ENCODE assay signal across 29 cellular contexts in the genomic region with DNA sequence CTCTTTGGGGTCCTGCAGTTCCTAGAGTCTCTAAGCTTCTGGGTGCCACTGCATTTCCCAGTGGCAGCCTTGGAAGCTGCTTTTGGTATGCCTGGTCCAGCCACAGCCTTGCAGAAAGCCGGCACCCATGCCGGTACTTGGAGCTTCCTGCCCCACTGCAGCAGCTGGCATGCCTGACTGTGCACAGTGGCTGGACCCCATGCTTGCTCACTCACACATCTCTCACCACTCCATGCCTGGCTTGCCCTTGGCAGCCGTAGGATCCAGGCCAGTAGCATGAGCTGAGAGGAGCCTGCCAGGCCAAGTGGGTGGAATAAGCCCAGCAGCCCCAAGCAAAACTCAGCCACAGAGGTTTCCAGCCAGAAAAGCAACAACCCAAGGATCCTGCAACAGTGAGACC.
"Had no signal": no experiment of that assay in that cellular context is flagged by ENCODE, and none has a peak within 500 bp of the region (broad histone marks: within the 10 kb centered on the region; RNA-seq: fewer than 3 reads in every experiment).

No MANE protein-coding gene starts in this region.

- H3K4me1 Mint-ChIP-seq: activated B cell treated with CpG ODN at 0.5 μM for 24 hours; activated CD4-positive, alpha-beta memory T cell treated with anti-CD3 and anti-CD28 coated beads, Interleukin-2, amount 10 ng/mL, durations not matched to agents 7 days and 5 days; activated CD8-positive, alpha-beta memory T cell treated with anti-CD3 and anti-CD28 coated beads, Interleukin-2, amount 10 ng/mL, durations not matched to agents 7 days and 5 days; activated naive CD4-positive, alpha-beta T cell treated with anti-CD3 and anti-CD28 coated beads, Interleukin-2, amount 10 ng/mL, durations not matched to agents 7 days and 5 days; activated naive CD8-positive, alpha-beta T cell treated with anti-CD3 and anti-CD28 coated beads, Interleukin-2, amount 50 U/mL, for 24 hours; brain had no signal

- FAIRE-seq: bronchial epithelial cell had no signal

- H3K4me3 Mint-ChIP-seq: activated B cell treated with CpG ODN at 0.5 μM for 24 hours; activated CD4-positive, alpha-beta memory T cell treated with anti-CD3 and anti-CD28 coated beads, Interleukin-2, amount 10 ng/mL, durations not matched to agents 7 days and 5 days; activated CD8-positive, alpha-beta memory T cell treated with anti-CD3 and anti-CD28 coated beads, Interleukin-2, amount 10 ng/mL, durations not matched to agents 7 days and 5 days; activated naive CD4-positive, alpha-beta T cell treated with anti-CD3 and anti-CD28 coated beads, Interleukin-2, amount 10 ng/mL, durations not matched to agents 7 days and 5 days; activated naive CD8-positive, alpha-beta T cell; activated naive CD8-positive, alpha-beta T cell treated with anti-CD3 and anti-CD28 coated beads, Interleukin-2, amount 50 U/mL, for 24 hours; brain had no signal

- H3K27ac ChIP-seq: KMS-11, VCaP had no signal

- DNase-seq: activated B cell treated with CpG ODN at 0.5 μM for 24 hours; activated CD4-positive, alpha-beta memory T cell treated with anti-CD3 and anti-CD28 coated beads, Interleukin-2, amount 10 ng/mL, durations not matched to agents 7 days and 5 days; activated CD4-positive, alpha-beta T cell treated with anti-CD3 and anti-CD28 coated beads for 4 hours; activated CD4-positive, alpha-beta T cell treated with anti-CD3 and anti-CD28 coated beads, Interleukin-2, amount 50 U/mL, for 1 hour; activated CD4-positive, CD25-positive, alpha-beta regulatory T cell treated with anti-CD3 and anti-CD28 coated beads, Interleukin-2, amount 50 U/mL, for 72 hours; activated CD8-positive, alpha-beta memory T cell treated with anti-CD3 and anti-CD28 coated beads for 24 hours; activated CD8-positive, alpha-beta memory T cell treated with anti-CD3 and anti-CD28 coated beads, Interleukin-2, amount 10 ng/mL, durations not matched to agents 7 days and 5 days; activated CD8-positive, alpha-beta memory T cell treated with anti-CD3 and anti-CD28 coated beads, Interleukin-2, amount 50 U/mL, for 48 hours; activated effector memory CD4-positive, alpha-beta T cell treated with Interleukin-2 at 50 U/mL for 16 hours; activated naive CD4-positive, alpha-beta T cell treated with anti-CD3 and anti-CD28 coated beads, Interleukin-2, amount 10 ng/mL, durations not matched to agents 7 days and 5 days; activated naive CD8-positive, alpha-beta T cell treated with anti-CD3 and anti-CD28 coated beads, Interleukin-2, amount 50 U/mL, for 24 hours; activated T-cell treated with anti-CD3 and anti-CD28 coated beads, Interleukin-2, amount 50 U/mL, for 48 hours; anterior cingulate cortex; NCI-H1105 treated with DMSO at 0.1 percent for 48 hours; NCI-H1436; NCI-H1694; NCI-H1930; NCI-H345; NCI-H524 treated with DMSO at 0.1 percent for 48 hours; SW 1271; T-helper 1 cell; T-helper 2 cell; T-helper 9 cell had no signal

- ATAC-seq: activated CD8-positive, alpha-beta memory T cell treated with anti-CD3 and anti-CD28 coated beads, Interleukin-2, amount 10 ng/mL, durations not matched to agents 7 days and 5 days; activated naive CD8-positive, alpha-beta T cell treated with anti-CD3 and anti-CD28 coated beads, Interleukin-2, amount 50 U/mL, for 24 hours; Panc1 had no signal

- H3K27ac Mint-ChIP-seq: activated B cell treated with CpG ODN at 0.5 μM for 24 hours; activated CD4-positive, alpha-beta memory T cell treated with anti-CD3 and anti-CD28 coated beads, Interleukin-2, amount 10 ng/mL, durations not matched to agents 7 days and 5 days; activated CD8-positive, alpha-beta memory T cell treated with anti-CD3 and anti-CD28 coated beads, Interleukin-2, amount 10 ng/mL, durations not matched to agents 7 days and 5 days; activated naive CD4-positive, alpha-beta T cell treated with anti-CD3 and anti-CD28 coated beads, Interleukin-2, amount 10 ng/mL, durations not matched to agents 7 days and 5 days; activated naive CD8-positive, alpha-beta T cell; activated naive CD8-positive, alpha-beta T cell treated with anti-CD3 and anti-CD28 coated beads, Interleukin-2, amount 50 U/mL, for 24 hours; brain had no signal

- H3K4me2 ChIP-seq: KMS-11 had no signal

- H3K36me3 Mint-ChIP-seq: activated naive CD4-positive, alpha-beta T cell treated with anti-CD3 and anti-CD28 coated beads, Interleukin-2, amount 10 ng/mL, durations not matched to agents 7 days and 5 days; activated naive CD8-positive, alpha-beta T cell; brain had no signal

- H3K9me3 Mint-ChIP-seq: activated B cell treated with CpG ODN at 0.5 μM for 24 hours; activated CD4-positive, alpha-beta memory T cell treated with anti-CD3 and anti-CD28 coated beads, Interleukin-2, amount 10 ng/mL, durations not matched to agents 7 days and 5 days; activated naive CD4-positive, alpha-beta T cell treated with anti-CD3 and anti-CD28 coated beads, Interleukin-2, amount 10 ng/mL, durations not matched to agents 7 days and 5 days; activated naive CD8-positive, alpha-beta T cell treated with anti-CD3 and anti-CD28 coated beads, Interleukin-2, amount 50 U/mL, for 24 hours had no signal

- H3K9ac ChIP-seq: KMS-11 had no signal
